ENCODE assay signal across 8 cellular contexts in genomic region chr17:28744104-28744801, GRCh38. TPM values are rescaled to one million over a fixed set of nuclear protein-coding genes. Genes with fewer than 3 reads are reported as not detected.
A peak's percentile ranks its signal among the peaks of the same experiment; 100 is the strongest.
DNase-seq lines count a peak whose midpoint lies in the region; ATAC-seq, FAIRE-seq and TF ChIP-seq lines count a peak whose summit lies in the region.

No MANE protein-coding gene starts in this region.

- POLR2A ChIA-PET in CD4-positive, alpha-beta memory T cell (lab: Charles Lee; ENCODE audit: partially characterized antibody) = interaction anchor here (0.8 to 19.4 kb wide), 13 partner anchors 9 to 208 kb away, joined by 3 to 528 read pairs (median 4); partner anchors contain the start of genes BLTP2, NEK8, PHF12 and PROCA1
- POLR2A ChIA-PET in endothelial cell of umbilical vein (lab: Charles Lee) = interaction anchor here (1.0 to 6.3 kb wide), 4 partner anchors 15 to 25 kb away, joined by 3 to 45 read pairs (median 5); partner anchors contain the start of genes NEK8, RPL23A and TLCD1

- ATAC-seq in GM21825 (IDR thresholded peaks at IDR 0.05; ENCODE audit: unreplicated experiment) (peak; percentile 11), GM18909 (IDR thresholded peaks at IDR 0.05; ENCODE audit: poor library complexity, unreplicated experiment) (no peak)
- peak; percentile 46 for ATAC-seq in activated CD8-positive, alpha-beta memory T cell treated with anti-CD3 and anti-CD28 coated beads, Interleukin-2, amount 10 ng/mL, durations not matched to agents 7 days and 5 days

- peak overlapping the region; percentile 64 to 81 for H3K4me3 ChIP-seq in CD4-positive, alpha-beta memory T cell (ENCODE audit: low read length in 2 of 2)
- H3K4me3 ChIP-seq in endothelial cell of umbilical vein (replicated peaks in 1 of 3; ENCODE audit: insufficient read depth in 1 of 3, low read depth in 1 of 3, low read length in 3 of 3) (peak overlapping the region; percentile 77 to 94 (median 86)), mucosa of stomach (ENCODE audit: low read length) (peak overlapping the region; percentile 85), stomach smooth muscle (ENCODE audit: low read length in 2 of 2) (peak overlapping the region; percentile 55 to 74)

- no peak for TF ChIP-seq POLR2A in endothelial cell of umbilical vein (IDR thresholded peaks at IDR 0.05; ENCODE audit: low read depth, low read length)

- peak; percentile 72 for FAIRE-seq in endothelial cell of umbilical vein (lab: Jason Lieb, UNC)

- peak in 4 of 5 donors; percentile 54 to 72 (median 64) for DNase-seq in CD4-positive, alpha-beta memory T cell
- peak; percentile 8 for DNase-seq in NCI-H1105 treated with DMSO at 0.1 percent for 48 hours (lab: John Stamatoyannopoulos, UW)
- DNase-seq in activated CD8-positive, alpha-beta memory T cell treated with anti-CD3 and anti-CD28 coated beads, Interleukin-2, amount 10 ng/mL, durations not matched to agents 7 days and 5 days = peak; percentile 82
- peak; percentile 51 for DNase-seq in endothelial cell of umbilical vein (ENCODE audit: low read depth, low spot score)

- H3K4me2 ChIP-seq in endothelial cell of umbilical vein (ENCODE audit: insufficient read depth, low read length) = peak overlapping the region; percentile 84

- peak overlapping the region; percentile 90 to 98 (median 96) for H3K27ac Mint-ChIP-seq in CD4-positive, alpha-beta memory T cell
- H3K27ac Mint-ChIP-seq in activated CD8-positive, alpha-beta memory T cell treated with anti-CD3 and anti-CD28 coated beads, Interleukin-2, amount 10 ng/mL, durations not matched to agents 7 days and 5 days = peak overlapping the region; percentile 95

- peak overlapping the region; percentile 87 to 92 (median 90) for H3K4me3 Mint-ChIP-seq in CD4-positive, alpha-beta memory T cell
- peak overlapping the region; percentile 89 for H3K4me3 Mint-ChIP-seq in activated CD8-positive, alpha-beta memory T cell treated with anti-CD3 and anti-CD28 coated beads, Interleukin-2, amount 10 ng/mL, durations not matched to agents 7 days and 5 days

- H3K36me3 Mint-ChIP-seq in CD4-positive, alpha-beta memory T cell = peaks cover 0 to 17% of the 10 kb centered on the region in 2 donors
- peaks cover 12% of the 10 kb centered on the region for H3K36me3 Mint-ChIP-seq in activated CD8-positive, alpha-beta memory T cell treated with anti-CD3 and anti-CD28 coated beads, Interleukin-2, amount 10 ng/mL, durations not matched to agents 7 days and 5 days

- H3K4me1 Mint-ChIP-seq in CD4-positive, alpha-beta memory T cell = peaks cover 7 to 28% (median 15%) of the 10 kb centered on the region in 4 donors
- peaks cover 37% of the 10 kb centered on the region for H3K4me1 Mint-ChIP-seq in activated CD8-positive, alpha-beta memory T cell treated with anti-CD3 and anti-CD28 coated beads, Interleukin-2, amount 10 ng/mL, durations not matched to agents 7 days and 5 days

- H3K27me3 Mint-ChIP-seq in CD4-positive, alpha-beta memory T cell = no peaks in the 10 kb centered on the region
- H3K27me3 Mint-ChIP-seq in activated CD8-positive, alpha-beta memory T cell treated with anti-CD3 and anti-CD28 coated beads, Interleukin-2, amount 10 ng/mL, durations not matched to agents 7 days and 5 days = no peaks in the 10 kb centered on the region

- CTCF ChIA-PET in CD4-positive, alpha-beta memory T cell (lab: Charles Lee; ENCODE audit: partially characterized antibody) = interaction anchor here (1.7 to 13.1 kb wide), 2 partner anchors 18 to 23 kb away, joined by 4 to 492 read pairs; partner anchors contain the start of genes NEK8 and TLCD1
- CTCF ChIA-PET in activated CD8-positive, alpha-beta memory T cell treated with anti-CD3 and anti-CD28 coated beads, Interleukin-2, amount 10 ng/mL, durations not matched to agents 7 days and 5 days (lab: Charles Lee) = interaction anchor here (0.9 to 16.9 kb wide), 7 partner anchors 15 to 151 kb away, joined by 3 to 591 read pairs (median 5); partner anchors contain the start of genes NEK8, RPL23A and TLCD1
- CTCF ChIA-PET in endothelial cell of umbilical vein (lab: Charles Lee) = interaction anchor here (2.9 to 16.6 kb wide), 2 partner anchors 15 to 19 kb away, joined by 15 to 602 read pairs; partner anchors contain the start of genes NEK8 and TLCD1

- H3K27ac ChIP-seq in CD4-positive, alpha-beta memory T cell (ENCODE audit: low read depth, low read length) = peak overlapping the region; percentile 67
- H3K27ac ChIP-seq in endothelial cell of umbilical vein (ENCODE audit: insufficient read depth, low read depth, low read length) (peak overlapping the region; percentile 86), stomach smooth muscle (ENCODE audit: low read length) (peak overlapping the region; percentile 55)

- H3K79me2 ChIP-seq in endothelial cell of umbilical vein (ENCODE audit: control insufficient read depth, insufficient read depth, low read length) = peaks cover 31% of the 10 kb centered on the region

- TSS peak; percentile 56 for BruUV-seq in endothelial cell of umbilical vein (replicated peaks; lab: Mats Ljungman, UMichigan)

- dilution Hi-C loops in endothelial cell of umbilical vein (cut with MboI; ENCODE audit: extremely low pct_ligation_motif_present, low sequenced_read_pairs) = no loop called here

- H3K4me1 ChIP-seq in CD4-positive, alpha-beta memory T cell (ENCODE audit: insufficient read depth, low read length) = peaks cover 28% of the 10 kb centered on the region
- H3K4me1 ChIP-seq in endothelial cell of umbilical vein (ENCODE audit: control insufficient read depth, extremely low read depth, insufficient read depth, low read length) (peaks cover 28% of the 10 kb centered on the region), mucosa of stomach (ENCODE audit: control insufficient read depth, insufficient read depth, low read length) (peaks cover 67% of the 10 kb centered on the region), stomach smooth muscle (ENCODE audit: control insufficient read depth, insufficient read depth, low read length) (peaks cover 38% of the 10 kb centered on the region)

- no peaks in the 10 kb centered on the region for H3K9me1 ChIP-seq in endothelial cell of umbilical vein (replicated peaks; ENCODE audit: control insufficient read depth, extremely low read depth, insufficient read depth, low read length)

- TF ChIP-seq CTCF in endothelial cell of umbilical vein (IDR thresholded peaks at IDR 0.05; ENCODE audit: extremely low read depth in 1 of 2, insufficient read depth in 1 of 2, low read depth in 1 of 2, low read length in 2 of 2) = no peak

- H4K20me1 ChIP-seq in endothelial cell of umbilical vein (replicated peaks; ENCODE audit: control insufficient read depth, extremely low read depth, insufficient read depth, low read length) = no peaks in the 10 kb centered on the region

- no peak overlapping the region for H2AFZ ChIP-seq in endothelial cell of umbilical vein (ENCODE audit: low read depth, low read length)

- H3K9ac ChIP-seq in endothelial cell of umbilical vein (replicated peaks; ENCODE audit: extremely low read depth, insufficient read depth, low read length) = peak overlapping the region; percentile 91
- peak overlapping the region; percentile 99 for H3K9ac ChIP-seq in mucosa of stomach (ENCODE audit: low read length)
- H3K9ac ChIP-seq in stomach smooth muscle (ENCODE audit: low read length in 2 of 2) = peak overlapping the region; percentile 61 to 80

- no peaks in the 10 kb centered on the region for H3K27me3 ChIP-seq in CD4-positive, alpha-beta memory T cell (ENCODE audit: insufficient read depth, low read length)
- H3K27me3 ChIP-seq in endothelial cell of umbilical vein (ENCODE audit: control insufficient read depth in 2 of 2, insufficient read depth in 2 of 2, low read length in 2 of 2) (no peaks in the 10 kb centered on the region), mucosa of stomach (ENCODE audit: control insufficient read depth, insufficient read depth, low read length) (no peaks in the 10 kb centered on the region), stomach smooth muscle (ENCODE audit: control insufficient read depth in 1 of 2, insufficient read depth in 2 of 2, low read length in 2 of 2) (no peaks in the 10 kb centered on the region)

- intact Hi-C loops in CD4-positive, alpha-beta memory T cell (cut with micrococcal nuclease) = loop anchor here (1.0 kb wide), 1 partner anchor 16 kb away; the partner anchor contains the start of gene NEK8
- intact Hi-C loops in endothelial cell of umbilical vein (cut with micrococcal nuclease) = no loop called here

- peaks cover 19% of the 10 kb centered on the region for H3K36me3 ChIP-seq in CD4-positive, alpha-beta memory T cell (ENCODE audit: insufficient read depth, low read length)
- H3K36me3 ChIP-seq in endothelial cell of umbilical vein (ENCODE audit: control insufficient read depth in 2 of 2, extremely low read depth in 1 of 2, insufficient read depth in 2 of 2, low read length in 2 of 2) (peaks cover 4 to 18% of the 10 kb centered on the region in 2 experiments), mucosa of stomach (ENCODE audit: control insufficient read depth, insufficient read depth, low read length) (peaks cover 16% of the 10 kb centered on the region), stomach smooth muscle (ENCODE audit: control insufficient read depth in 2 of 2, insufficient read depth in 2 of 2, low read length in 2 of 2) (peaks cover 2 to 9% of the 10 kb centered on the region in 2 donors)

- H3K9me3 ChIP-seq in CD4-positive, alpha-beta memory T cell (ENCODE audit: control insufficient read depth in 1 of 2, low read length in 2 of 2) = no peaks in the 10 kb centered on the region
- no peaks in the 10 kb centered on the region for H3K9me3 ChIP-seq in endothelial cell of umbilical vein (replicated peaks; ENCODE audit: control insufficient read depth, insufficient read depth, low read length)
- no peaks in the 10 kb centered on the region for H3K9me3 ChIP-seq in mucosa of stomach (ENCODE audit: control insufficient read depth, low read length)
- no peaks in the 10 kb centered on the region for H3K9me3 ChIP-seq in stomach smooth muscle (ENCODE audit: control insufficient read depth in 2 of 2, low read length in 2 of 2)

- H3K9me3 Mint-ChIP-seq in CD4-positive, alpha-beta memory T cell = no peaks in the 10 kb centered on the region
- H3K9me3 Mint-ChIP-seq in activated CD8-positive, alpha-beta memory T cell treated with anti-CD3 and anti-CD28 coated beads, Interleukin-2, amount 10 ng/mL, durations not matched to agents 7 days and 5 days (ENCODE audit: low read depth) = peaks cover 3% of the 10 kb centered on the region

RNA-seq across cellular contexts. Expression of gene TRAF4, which starts 0.4 kb away (rescaled TPM):
- total RNA-seq in CD4-positive, alpha-beta memory T cell = 10 to 100 TPM; 31.2 to 32.9 TPM
- 1 to 10 TPM in 1 of 2 donors, under 1 TPM in 1; 0.61 to 2.5 TPM for polyA plus RNA-seq in CD4-positive, alpha-beta memory T cell
- total RNA-seq in activated CD8-positive, alpha-beta memory T cell treated with anti-CD3 and anti-CD28 coated beads, Interleukin-2, amount 10 ng/mL, durations not matched to agents 7 days and 5 days = 100 to 1,000 TPM in 1 of 2 experiments, 10 to 100 TPM in 1; 60.1 to 107 TPM
- 81.9 and 83.9 TPM in 2 replicates for total RNA-seq in endothelial cell of umbilical vein
- 79.5 and 97.3 TPM in 2 replicates for polyA plus RNA-seq in endothelial cell of umbilical vein
- polyA plus RNA-seq in endothelial cell of umbilical vein (2011; cell fraction: cytosol; rRNA removed) = 39.7 and 52.6 TPM in 2 replicates
- polyA plus RNA-seq in endothelial cell of umbilical vein (2011; cell fraction: nucleus; rRNA removed) = 159 and 165 TPM in 2 replicates
- polyA plus RNA-seq in endothelial cell of umbilical vein (2012) = 32.7 and 45.3 TPM in 2 replicates
- polyA minus RNA-seq in endothelial cell of umbilical vein = 44.3 and 58.8 TPM in 2 replicates
- polyA minus RNA-seq in endothelial cell of umbilical vein (2011; cell fraction: cytosol; rRNA and poly(A)+ RNA removed) = 107 TPM
- polyA minus RNA-seq in endothelial cell of umbilical vein (2011; cell fraction: nucleus; rRNA and poly(A)+ RNA removed) = 46.6 and 68.8 TPM in 2 replicates

RNA-seq across cellular contexts. Expression of gene NEK8, which starts 15.7 kb away (rescaled TPM):
- 10 to 100 TPM; 11.4 to 13.8 TPM for total RNA-seq in CD4-positive, alpha-beta memory T cell
- 1 to 10 TPM; 1.9 to 4.5 TPM for polyA plus RNA-seq in CD4-positive, alpha-beta memory T cell
- total RNA-seq in activated CD8-positive, alpha-beta memory T cell treated with anti-CD3 and anti-CD28 coated beads, Interleukin-2, amount 10 ng/mL, durations not matched to agents 7 days and 5 days = 1 to 10 TPM; 3.6 to 5.1 TPM
- total RNA-seq in endothelial cell of umbilical vein = 3.0 and 3.1 TPM in 2 replicates
- 3.2 and 3.6 TPM in 2 replicates for polyA plus RNA-seq in endothelial cell of umbilical vein
- 2.5 TPM in 2 replicates for polyA plus RNA-seq in endothelial cell of umbilical vein (2011; cell fraction: cytosol; rRNA removed)
- polyA plus RNA-seq in endothelial cell of umbilical vein (2011; cell fraction: nucleus; rRNA removed) = 9.8 and 10.0 TPM in 2 replicates
- polyA plus RNA-seq in endothelial cell of umbilical vein (2012) = 1.4 and 2.8 TPM in 2 replicates
- 8.2 and 12.0 TPM in 2 replicates for polyA minus RNA-seq in endothelial cell of umbilical vein
- polyA minus RNA-seq in endothelial cell of umbilical vein (2011; cell fraction: cytosol; rRNA and poly(A)+ RNA removed) = 2.8 TPM
- polyA minus RNA-seq in endothelial cell of umbilical vein (2011; cell fraction: nucleus; rRNA and poly(A)+ RNA removed) = 3.2 and 5.9 TPM in 2 replicates

RNA-seq across cellular contexts. Expression of gene TLCD1, which starts 18.2 kb away (rescaled TPM):
- 1 to 10 TPM; 1.0 to 2.2 TPM for total RNA-seq in CD4-positive, alpha-beta memory T cell
- polyA plus RNA-seq in CD4-positive, alpha-beta memory T cell = under 1 TPM in 1 of 2 donors, not detected in 1; 0.52 TPM
- 1 to 10 TPM; 3.2 to 5.6 TPM for total RNA-seq in activated CD8-positive, alpha-beta memory T cell treated with anti-CD3 and anti-CD28 coated beads, Interleukin-2, amount 10 ng/mL, durations not matched to agents 7 days and 5 days
- total RNA-seq in endothelial cell of umbilical vein = 1.8 and 2.6 TPM in 2 replicates
- polyA plus RNA-seq in endothelial cell of umbilical vein = 6.8 and 8.1 TPM in 2 replicates
- polyA plus RNA-seq in endothelial cell of umbilical vein (2011; cell fraction: cytosol; rRNA removed) = 3.7 and 4.1 TPM in 2 replicates
- 1.3 TPM in 2 replicates for polyA plus RNA-seq in endothelial cell of umbilical vein (2011; cell fraction: nucleus; rRNA removed)
- polyA plus RNA-seq in endothelial cell of umbilical vein (2012) = 4.2 and 4.8 TPM in 2 replicates
- 4.9 and 10.5 TPM in 2 replicates for polyA minus RNA-seq in endothelial cell of umbilical vein
- polyA minus RNA-seq in endothelial cell of umbilical vein (2011; cell fraction: cytosol; rRNA and poly(A)+ RNA removed) = 15.7 TPM
- 2.3 and 3.2 TPM in 2 replicates for polyA minus RNA-seq in endothelial cell of umbilical vein (2011; cell fraction: nucleus; rRNA and poly(A)+ RNA removed)

RNA-seq across cellular contexts. Expression of gene RPL23A, which starts 24.5 kb away (rescaled TPM):
- total RNA-seq in CD4-positive, alpha-beta memory T cell = 1,000 to 10,000 TPM; 3,285 to 3,424 TPM
- 1,000 to 10,000 TPM; 5,402 to 5,583 TPM for polyA plus RNA-seq in CD4-positive, alpha-beta memory T cell
- 1,000 to 10,000 TPM; 1,823 to 1,960 TPM for total RNA-seq in activated CD8-positive, alpha-beta memory T cell treated with anti-CD3 and anti-CD28 coated beads, Interleukin-2, amount 10 ng/mL, durations not matched to agents 7 days and 5 days
- 1,554 and 1,573 TPM in 2 replicates for total RNA-seq in endothelial cell of umbilical vein
- polyA plus RNA-seq in endothelial cell of umbilical vein = 717 and 827 TPM in 2 replicates
- polyA plus RNA-seq in endothelial cell of umbilical vein (2011; cell fraction: cytosol; rRNA removed) = 993 and 1,226 TPM in 2 replicates
- polyA plus RNA-seq in endothelial cell of umbilical vein (2011; cell fraction: nucleus; rRNA removed) = 339 and 378 TPM in 2 replicates
- 2,014 and 2,153 TPM in 2 replicates for polyA plus RNA-seq in endothelial cell of umbilical vein (2012)
- polyA minus RNA-seq in endothelial cell of umbilical vein = 684 and 801 TPM in 2 replicates
- polyA minus RNA-seq in endothelial cell of umbilical vein (2011; cell fraction: cytosol; rRNA and poly(A)+ RNA removed) = 892 TPM
- 133 and 142 TPM in 2 replicates for polyA minus RNA-seq in endothelial cell of umbilical vein (2011; cell fraction: nucleus; rRNA and poly(A)+ RNA removed)

RNA-seq across cellular contexts. Expression of gene RAB34, which starts 26.6 kb away (rescaled TPM):
- 1 to 10 TPM; 4.0 to 6.3 TPM for total RNA-seq in CD4-positive, alpha-beta memory T cell
- polyA plus RNA-seq in CD4-positive, alpha-beta memory T cell = 1 to 10 TPM; 3.0 to 8.7 TPM
- 1 to 10 TPM; 5.6 to 8.3 TPM for total RNA-seq in activated CD8-positive, alpha-beta memory T cell treated with anti-CD3 and anti-CD28 coated beads, Interleukin-2, amount 10 ng/mL, durations not matched to agents 7 days and 5 days
- total RNA-seq in endothelial cell of umbilical vein = 62.3 and 87.1 TPM in 2 replicates
- 113 and 116 TPM in 2 replicates for polyA plus RNA-seq in endothelial cell of umbilical vein
- 104 and 108 TPM in 2 replicates for polyA plus RNA-seq in endothelial cell of umbilical vein (2011; cell fraction: cytosol; rRNA removed)
- 104 and 112 TPM in 2 replicates for polyA plus RNA-seq in endothelial cell of umbilical vein (2011; cell fraction: nucleus; rRNA removed)
- polyA plus RNA-seq in endothelial cell of umbilical vein (2012) = 137 and 148 TPM in 2 replicates
- 83.4 and 110 TPM in 2 replicates for polyA minus RNA-seq in endothelial cell of umbilical vein
- polyA minus RNA-seq in endothelial cell of umbilical vein (2011; cell fraction: cytosol; rRNA and poly(A)+ RNA removed) = 101 TPM
- polyA minus RNA-seq in endothelial cell of umbilical vein (2011; cell fraction: nucleus; rRNA and poly(A)+ RNA removed) = 18.9 and 21.4 TPM in 2 replicates

Comparison
In these comparisons a context has a peak if more than half of its experiments do, and no peak if none do; other contexts are left out.
1. DNase-seq: peak in every context shown above with its lines; median percentile 82 in activated CD8-positive, alpha-beta memory T cell treated with anti-CD3 and anti-CD28 coated beads, Interleukin-2, amount 10 ng/mL, durations not matched to agents 7 days and 5 days; 64 in CD4-positive, alpha-beta memory T cell; 51 in endothelial cell of umbilical vein; 8 in NCI-H1105 treated with DMSO at 0.1 percent for 48 hours.